Comparison of ENCODE assay signal across 1 cellular context in the genomic region with DNA sequence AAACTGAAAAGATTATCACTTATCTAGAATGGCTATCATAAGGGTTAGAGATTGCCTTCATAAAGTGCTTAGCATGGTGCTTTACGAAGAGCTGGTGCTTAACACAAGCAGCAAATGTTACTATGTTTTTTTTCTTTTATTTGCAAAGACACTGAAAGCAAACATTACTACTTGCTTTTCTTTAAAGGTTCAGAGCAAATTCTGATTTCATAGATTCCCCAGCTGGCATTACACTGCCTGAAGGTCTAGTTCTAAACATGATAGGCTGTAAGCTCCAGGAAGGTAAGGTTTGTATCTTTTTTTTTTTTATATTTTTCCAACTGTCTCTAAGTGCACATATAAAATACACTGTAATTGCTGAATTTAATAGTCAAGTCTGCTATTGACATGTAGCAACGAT.
TF ChIP-seq lines count a peak whose summit lies in the region.

No MANE protein-coding gene starts in this region.

TF ChIP-seq in GM23338, 12 proteins besides CTCF, POLR2A, EP300 and RAD21 (continued from another document):
- TF ChIP-seq, protein P1, sequence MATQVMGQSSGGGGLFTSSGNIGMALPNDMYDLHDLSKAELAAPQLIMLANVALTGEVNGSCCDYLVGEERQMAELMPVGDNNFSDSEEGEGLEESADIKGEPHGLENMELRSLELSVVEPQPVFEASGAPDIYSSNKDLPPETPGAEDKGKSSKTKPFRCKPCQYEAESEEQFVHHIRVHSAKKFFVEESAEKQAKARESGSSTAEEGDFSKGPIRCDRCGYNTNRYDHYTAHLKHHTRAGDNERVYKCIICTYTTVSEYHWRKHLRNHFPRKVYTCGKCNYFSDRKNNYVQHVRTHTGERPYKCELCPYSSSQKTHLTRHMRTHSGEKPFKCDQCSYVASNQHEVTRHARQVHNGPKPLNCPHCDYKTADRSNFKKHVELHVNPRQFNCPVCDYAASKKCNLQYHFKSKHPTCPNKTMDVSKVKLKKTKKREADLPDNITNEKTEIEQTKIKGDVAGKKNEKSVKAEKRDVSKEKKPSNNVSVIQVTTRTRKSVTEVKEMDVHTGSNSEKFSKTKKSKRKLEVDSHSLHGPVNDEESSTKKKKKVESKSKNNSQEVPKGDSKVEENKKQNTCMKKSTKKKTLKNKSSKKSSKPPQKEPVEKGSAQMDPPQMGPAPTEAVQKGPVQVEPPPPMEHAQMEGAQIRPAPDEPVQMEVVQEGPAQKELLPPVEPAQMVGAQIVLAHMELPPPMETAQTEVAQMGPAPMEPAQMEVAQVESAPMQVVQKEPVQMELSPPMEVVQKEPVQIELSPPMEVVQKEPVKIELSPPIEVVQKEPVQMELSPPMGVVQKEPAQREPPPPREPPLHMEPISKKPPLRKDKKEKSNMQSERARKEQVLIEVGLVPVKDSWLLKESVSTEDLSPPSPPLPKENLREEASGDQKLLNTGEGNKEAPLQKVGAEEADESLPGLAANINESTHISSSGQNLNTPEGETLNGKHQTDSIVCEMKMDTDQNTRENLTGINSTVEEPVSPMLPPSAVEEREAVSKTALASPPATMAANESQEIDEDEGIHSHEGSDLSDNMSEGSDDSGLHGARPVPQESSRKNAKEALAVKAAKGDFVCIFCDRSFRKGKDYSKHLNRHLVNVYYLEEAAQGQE (IDR thresholded peaks at IDR 0.05; ENCODE audit: unreplicated experiment): no peak
- TF ChIP-seq, protein P2, sequence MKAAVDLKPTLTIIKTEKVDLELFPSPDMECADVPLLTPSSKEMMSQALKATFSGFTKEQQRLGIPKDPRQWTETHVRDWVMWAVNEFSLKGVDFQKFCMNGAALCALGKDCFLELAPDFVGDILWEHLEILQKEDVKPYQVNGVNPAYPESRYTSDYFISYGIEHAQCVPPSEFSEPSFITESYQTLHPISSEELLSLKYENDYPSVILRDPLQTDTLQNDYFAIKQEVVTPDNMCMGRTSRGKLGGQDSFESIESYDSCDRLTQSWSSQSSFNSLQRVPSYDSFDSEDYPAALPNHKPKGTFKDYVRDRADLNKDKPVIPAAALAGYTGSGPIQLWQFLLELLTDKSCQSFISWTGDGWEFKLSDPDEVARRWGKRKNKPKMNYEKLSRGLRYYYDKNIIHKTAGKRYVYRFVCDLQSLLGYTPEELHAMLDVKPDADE (IDR thresholded peaks at IDR 0.05): no peak
- TF ChIP-seq ZNF114 (CRISPR knock-in tag; IDR thresholded peaks at IDR 0.05): no peak
